34 cellular contexts compared by ENCODE assay signal in the genomic region with DNA sequence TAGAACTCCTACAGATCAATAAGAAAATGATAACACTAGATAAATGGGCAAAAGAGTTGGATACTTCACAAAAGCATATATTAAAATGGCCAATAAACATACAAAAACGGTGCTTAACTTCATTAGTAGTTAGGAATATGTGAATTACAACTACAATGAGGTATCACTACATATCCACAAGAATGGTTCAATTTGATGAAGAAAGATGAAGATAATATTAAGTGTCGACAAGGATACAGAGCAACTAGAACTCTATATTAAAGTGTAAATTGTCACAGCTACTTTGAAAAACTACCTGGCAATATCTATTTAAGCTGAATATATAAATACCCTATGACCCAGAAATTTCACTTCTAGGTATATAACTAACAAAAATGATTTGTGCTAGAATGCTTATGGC.
"Had no signal": no experiment of that assay in that cellular context is flagged by ENCODE, and none has a peak within 500 bp of the region (broad histone marks: within the 10 kb centered on the region; RNA-seq: fewer than 3 reads in every experiment).

No MANE protein-coding gene starts in this region.

- H3K27ac ChIP-seq: KMS-11 had no signal

- DNase-seq: Karpas-422, Kasumi-1, MG63, MM.1S, MV-4-11, NCI-H1048, NCI-H1092, NCI-H1092 treated with DMSO at 0.1 percent for 48 hours, NCI-H1105, NCI-H1105 treated with DMSO at 0.1 percent for 48 hours, NCI-H1417, NCI-H1417 treated with DMSO at 0.1 percent for 48 hours, NCI-H1436, NCI-H1436 treated with DMSO at 0.1 percent for 48 hours, NCI-H146, NCI-H1694, NCI-H1694 treated with DMSO at 0.1 percent for 48 hours, NCI-H187, NCI-H187 treated with DMSO at 0.1 percent for 48 hours, NCI-H1930, NCI-H2029, NCI-H2029 treated with DMSO at 0.1 percent for 48 hours, NCI-H2081, NCI-H2081 treated with DMSO at 0.1 percent for 48 hours, NCI-H2107, NCI-H2171, NCI-H2171 treated with DMSO at 0.1 percent for 48 hours, NCI-H2227 treated with DMSO at 0.1 percent for 48 hours, NCI-H226, NCI-H345, NCI-H446, NCI-H446 treated with DMSO at 0.1 percent for 48 hours, NCI-H510A had no signal

- H3K9me3 ChIP-seq: MG63 had no signal

- H3K36me3 ChIP-seq: MG63 had no signal

- H3K4me3 ChIP-seq: MG63 had no signal

- H3K9ac ChIP-seq: KMS-11 had no signal

- H3K27me3 ChIP-seq: MG63 had no signal

- H3K4me2 ChIP-seq: KMS-11 had no signal
